Comparison of ENCODE assay signal across 11 cellular contexts in the genomic region with DNA sequence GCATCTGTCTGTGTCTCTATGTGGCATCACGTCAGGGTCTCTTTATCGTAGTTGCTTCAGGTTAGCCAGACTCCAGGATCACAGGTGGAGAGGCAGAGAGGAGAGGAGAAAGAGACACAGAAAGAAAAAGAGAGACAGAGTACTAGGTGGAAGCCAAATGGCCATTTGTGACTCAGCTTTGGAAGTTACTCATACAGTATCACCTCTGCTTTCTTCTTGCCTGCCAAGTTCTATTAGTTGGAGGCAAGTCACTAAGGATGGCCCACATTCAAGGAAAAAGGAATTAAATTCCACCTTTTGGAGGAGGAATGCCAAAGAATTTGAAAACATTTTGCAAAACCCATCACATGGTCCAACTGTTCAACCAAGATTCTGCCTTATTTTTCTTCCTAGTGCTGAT.
A peak's percentile ranks its signal among the peaks of the same experiment; 100 is the strongest.
DNase-seq lines count a peak whose midpoint lies in the region; ATAC-seq and TF ChIP-seq lines count a peak whose summit lies in the region.
"Had no signal": no experiment of that assay in that cellular context is flagged by ENCODE, and none has a peak within 500 bp of the region (broad histone marks: within the 10 kb centered on the region; RNA-seq: fewer than 3 reads in every experiment).

No MANE protein-coding gene starts in this region.

- TF ChIP-seq CTCF in PC-3 (conservative IDR thresholded peaks at IDR 0.05; ENCODE audit: low read depth, low read length) (no peak), epithelial cell of esophagus (IDR thresholded peaks at IDR 0.05; ENCODE audit: insufficient read depth, low read depth, low read length, missing control alignments) (no peak)

- H3K4me3 ChIP-seq in GM23248 (no peak overlapping the region), PC-3 (ENCODE audit: low read length) (no peak overlapping the region), epithelial cell of esophagus (ENCODE audit: low read length) (no peak overlapping the region)
- H3K4me3 ChIP-seq: HAP-1 had no signal

- CTCF ChIA-PET in PC-3 (lab: Charles Lee): no interaction called here

- POLR2A ChIA-PET in PC-3 (lab: Charles Lee; ENCODE audit: unreplicated experiment): no interaction called here

- peak; percentile 51 for DNase-seq in GM23248
- DNase-seq in PC-3: peak; percentile 19
- peak; percentile 56 for DNase-seq in epithelial cell of esophagus (ENCODE audit: low read depth)
- peak; percentile 63 for DNase-seq in kidney tubule cell (ENCODE audit: low spot score)
- no peak for DNase-seq in NOMO-1 (lab: John Stamatoyannopoulos, UW; ENCODE audit: unreplicated experiment in 2 of 2)
- no peak for DNase-seq in NCI-H2107 (lab: John Stamatoyannopoulos, UW)
- DNase-seq in NCI-H1105 treated with DMSO at 0.1 percent for 48 hours (lab: John Stamatoyannopoulos, UW): no peak
- DNase-seq: C1 segment of cervical spinal cord; CD4-positive, alpha-beta T cell; DMS79 had no signal

- H3K36me3 ChIP-seq in GM23248 (ENCODE audit: low read depth) (no peaks in the 10 kb centered on the region), PC-3 (ENCODE audit: low read depth, low read length) (no peaks in the 10 kb centered on the region)
- H3K36me3 ChIP-seq: HAP-1 had no signal

- H3K4me2 ChIP-seq in GM23248 (ENCODE audit: unreplicated experiment) (no peak overlapping the region), PC-3 (ENCODE audit: low read length) (no peak overlapping the region)

- H3K27me3 ChIP-seq in GM23248 (replicated peaks; ENCODE audit: insufficient read depth) (no peaks in the 10 kb centered on the region), PC-3 (ENCODE audit: low read length) (no peaks in the 10 kb centered on the region)

- H3K9me3 ChIP-seq in GM23248 (ENCODE audit: low read depth) (no peaks in the 10 kb centered on the region), PC-3 (ENCODE audit: low read length) (peaks cover 4% of the 10 kb centered on the region; the same call in 1 of the 2 replicates)
- H3K9me3 ChIP-seq: HAP-1 had no signal

- H3K9me2 ChIP-seq in GM23248 (ENCODE audit: insufficient read depth) (no peaks in the 10 kb centered on the region), PC-3 (replicated peaks; ENCODE audit: low read length) (no peaks in the 10 kb centered on the region)

- BruUV-seq in PC-3 (replicated peaks; lab: Mats Ljungman, UMichigan): no TSS peak

- intact Hi-C loops in PC-3 (cut with micrococcal nuclease): no loop called here

- H3K9ac ChIP-seq in GM23248 (no peak overlapping the region), PC-3 (ENCODE audit: low read length) (no peak overlapping the region)

- H4K20me1 ChIP-seq in GM23248 (ENCODE audit: insufficient read depth): no peaks in the 10 kb centered on the region
- H4K20me1 ChIP-seq in PC-3 (ENCODE audit: low read length): no peaks in the 10 kb centered on the region

- no peak for ATAC-seq in PC-3

- no peaks in the 10 kb centered on the region; the same call in 1 of the 2 replicates for H3F3A ChIP-seq in GM23248 (ENCODE audit: insufficient read depth)
- no peaks in the 10 kb centered on the region for H3F3A ChIP-seq in PC-3 (ENCODE audit: low read length, unreplicated experiment)

- H3K79me2 ChIP-seq in GM23248 (ENCODE audit: insufficient read depth): no peaks in the 10 kb centered on the region
- no peaks in the 10 kb centered on the region for H3K79me2 ChIP-seq in PC-3 (ENCODE audit: low read length)

- H3K27ac ChIP-seq in GM23248 (no peak overlapping the region), PC-3 (ENCODE audit: low read length) (no peak overlapping the region)

- 39 to 58% methylated on average over 2 of the region's 2 CpGs for WGBS in GM23248 (ENCODE audit: low coverage in 1 of 2, low lambda C conversion rate in 2 of 2, missing lambda C conversion rate in 2 of 2), 2 experiments

- H3K4me1 ChIP-seq in GM23248 (ENCODE audit: insufficient read depth) (no peaks in the 10 kb centered on the region; the same call in 1 of the 2 replicates), PC-3 (ENCODE audit: insufficient read depth, low read length) (no peaks in the 10 kb centered on the region)

- in situ Hi-C loops in GM23248 (cut with MboI): no loop called here

- no peak overlapping the region for H2AFZ ChIP-seq in GM23248
- H2AFZ ChIP-seq in PC-3 (ENCODE audit: low read length): no peak overlapping the region

Comparison
In these comparisons a context has a peak if more than half of its experiments do, and no peak if none do; other contexts are left out.
1. DNase-seq: peak in GM23248 (single experiment), PC-3 (single experiment), epithelial cell of esophagus (single experiment) and kidney tubule cell (single experiment); none in NOMO-1 (0 of 2), NCI-H2107 (single experiment) and NCI-H1105 treated with DMSO at 0.1 percent for 48 hours (single experiment).